22 cellular contexts compared by ENCODE assay signal in genomic region chr10:121113906-121114305, GRCh38.
"Had no signal": no experiment of that assay in that cellular context is flagged by ENCODE, and none has a peak within 500 bp of the region (broad histone marks: within the 10 kb centered on the region; RNA-seq: fewer than 3 reads in every experiment).

No MANE protein-coding gene starts in this region.

- H3K4me3 ChIP-seq: dorsolateral prefrontal cortex, gastroesophageal sphincter, psoas muscle, testis, tibial nerve had no signal

- H3K4me1 Mint-ChIP-seq: central memory CD8-positive, alpha-beta T cell; immature natural killer cell; memory B cell; naive B cell; stimulated activated naive B cell treated with anti-CD40 and anti-IgM and Interleukin-4, amounts not matched to agents 10 μg/mL and 1 μg/mL and 100 μg/mL, for 72 hours; stimulated activated naive CD8-positive, alpha-beta T cell treated with anti-CD3 and anti-CD28 coated beads, Interleukin-15, amount 100 ng/mL, for 72 hours had no signal

- H3K36me3 ChIP-seq: gastroesophageal sphincter, neutrophil, tibial nerve had no signal

- DNase-seq: cortex of kidney; dorsolateral prefrontal cortex; effector CD8-positive, alpha-beta T cell; glutamatergic neuron; immature natural killer cell; kidney; left cardiac atrium; naive B cell; psoas muscle; retina; stimulated activated CD4-positive, alpha-beta T cell treated with anti-CD3 and anti-CD28 coated beads, Interleukin-2, amount 100 ng/mL, for 24 hours; stimulated activated CD4-positive, alpha-beta T cell treated with anti-CD3 and anti-CD28 coated beads, Interleukin-4, amount 100 ng/mL, for 4 hours; stimulated activated naive B cell treated with anti-CD40 and anti-IgM and Interleukin-4, amounts not matched to agents 10 μg/mL and 1 μg/mL and 100 μg/mL, for 72 hours; stimulated activated naive CD8-positive, alpha-beta T cell treated with anti-CD3 and anti-CD28 coated beads, Interleukin-15, amount 100 ng/mL, for 72 hours; testis had no signal

- ATAC-seq: esophagus mucosa; gastroesophageal sphincter; psoas muscle; sciatic nerve; stimulated activated naive B cell treated with anti-CD40 and anti-IgM and Interleukin-4, amounts not matched to agents 10 μg/mL and 1 μg/mL and 100 μg/mL, for 72 hours; stimulated activated naive CD8-positive, alpha-beta T cell treated with anti-CD3 and anti-CD28 coated beads, Interleukin-15, amount 100 ng/mL, for 72 hours had no signal

- H3K27me3 Mint-ChIP-seq: memory B cell; stimulated activated naive B cell treated with anti-CD40 and anti-IgM and Interleukin-4, amounts not matched to agents 10 μg/mL and 1 μg/mL and 100 μg/mL, for 72 hours; stimulated activated naive CD8-positive, alpha-beta T cell treated with anti-CD3 and anti-CD28 coated beads, Interleukin-15, amount 100 ng/mL, for 72 hours had no signal

- H3K4me3 Mint-ChIP-seq: central memory CD8-positive, alpha-beta T cell; immature natural killer cell; memory B cell; naive B cell; stimulated activated naive B cell treated with anti-CD40 and anti-IgM and Interleukin-4, amounts not matched to agents 10 μg/mL and 1 μg/mL and 100 μg/mL, for 72 hours; stimulated activated naive CD8-positive, alpha-beta T cell treated with anti-CD3 and anti-CD28 coated beads, Interleukin-15, amount 100 ng/mL, for 72 hours had no signal

- H3K9me3 Mint-ChIP-seq: central memory CD8-positive, alpha-beta T cell had no signal

- H3K27ac ChIP-seq: dorsolateral prefrontal cortex, gastroesophageal sphincter, neutrophil, psoas muscle, testis, tibial nerve had no signal

- H3K4me1 ChIP-seq: gastroesophageal sphincter, psoas muscle, testis, tibial nerve had no signal

- H3K27ac Mint-ChIP-seq: immature natural killer cell; memory B cell; naive B cell; stimulated activated naive B cell treated with anti-CD40 and anti-IgM and Interleukin-4, amounts not matched to agents 10 μg/mL and 1 μg/mL and 100 μg/mL, for 72 hours; stimulated activated naive CD8-positive, alpha-beta T cell treated with anti-CD3 and anti-CD28 coated beads, Interleukin-15, amount 100 ng/mL, for 72 hours had no signal

- H3K27me3 ChIP-seq: dorsolateral prefrontal cortex, gastroesophageal sphincter, testis, tibial nerve had no signal

- H3K36me3 Mint-ChIP-seq: immature natural killer cell; memory B cell; stimulated activated naive B cell treated with anti-CD40 and anti-IgM and Interleukin-4, amounts not matched to agents 10 μg/mL and 1 μg/mL and 100 μg/mL, for 72 hours had no signal

- H3K9me3 ChIP-seq: gastroesophageal sphincter, psoas muscle, testis had no signal
